ENCODE assay signal across 10 cellular contexts in the genomic region with DNA sequence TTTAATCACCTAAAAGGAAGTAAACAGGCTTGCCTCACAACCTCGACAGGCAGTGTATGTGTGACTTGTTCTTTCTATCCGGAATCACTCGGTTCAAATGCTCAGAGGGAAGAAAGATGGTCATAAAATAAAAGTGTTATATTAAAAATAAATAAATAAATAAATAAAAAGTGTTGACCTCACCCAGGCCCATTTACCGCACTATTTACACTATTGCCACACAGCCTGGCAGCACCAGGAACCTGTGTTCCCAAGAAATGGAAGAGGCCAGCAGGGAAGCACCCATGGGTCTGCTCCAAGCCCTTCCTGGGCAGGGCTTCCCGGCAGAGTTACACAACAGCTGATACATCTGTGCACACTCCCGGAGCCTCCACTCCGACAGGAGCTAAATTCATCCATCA.
DNase-seq lines count a peak whose midpoint lies in the region; ATAC-seq and TF ChIP-seq lines count a peak whose summit lies in the region.
"Had no signal": no experiment of that assay in that cellular context is flagged by ENCODE, and none has a peak within 500 bp of the region (broad histone marks: within the 10 kb centered on the region; RNA-seq: fewer than 3 reads in every experiment).

No MANE protein-coding gene starts in this region.

- no peaks in the 10 kb centered on the region for H3K27me3 Mint-ChIP-seq in nephron (ENCODE audit: low read depth)

- peak overlapping the region in 3 of 4 donors; percentile 1 to 44 (median 7) for H3K4me3 ChIP-seq in esophagus squamous epithelium

- H3K27ac Mint-ChIP-seq in nephron, result peak overlapping the region; percentile 60 to 84 (median 76)

- intact Hi-C loops in esophagus squamous epithelium (cut with DNase I), result no loop called here

- no peak for TF ChIP-seq CTCF in esophagus squamous epithelium (IDR thresholded peaks at IDR 0.05)
- TF ChIP-seq CTCF in nephron (IDR thresholded peaks at IDR 0.05; ENCODE audit: unreplicated experiment in 3 of 3), result no peak

- H3K27me3 ChIP-seq in esophagus squamous epithelium, result no peaks in the 10 kb centered on the region

- ATAC-seq in HG03039 (IDR thresholded peaks at IDR 0.05; ENCODE audit: unreplicated experiment), result no peak

- 17 to 28% methylated on average over 7 of the region's 7 CpGs for WGBS in esophagus squamous epithelium, 2 donors

- DNase-seq in AG08396 (ENCODE audit: low spot score) (peak; percentile 28), NCI-H748 treated with DMSO at 0.1 percent for 48 hours (lab: John Stamatoyannopoulos, UW) (peak; percentile 30), esophagus squamous epithelium (lab: John Stamatoyannopoulos, UW) (no peak), NOMO-1 treated with DMSO at 0.1 percent for 48 hours (lab: John Stamatoyannopoulos, UW; ENCODE audit: unreplicated experiment) (no peak), iPS-NIHi7 (ENCODE audit: extremely low spot score) (no peak), 8988T (no peak)

- H3K4me1 ChIP-seq in esophagus squamous epithelium, result peaks cover 4 to 50% (median 19%) of the 10 kb centered on the region in 3 donors

- H3K27ac ChIP-seq in esophagus squamous epithelium, result peak overlapping the region; percentile 66 to 81 (median 76)
- H3K27ac ChIP-seq: neutrophil, SK-N-MC had no signal

- no peak for TF ChIP-seq POLR2A in esophagus squamous epithelium (IDR thresholded peaks at IDR 0.05)

- H3K4me1 Mint-ChIP-seq in nephron, result peaks cover 46% of the 10 kb centered on the region

- peak overlapping the region in 1 of 3 experiments; percentile 19 for H3K4me3 Mint-ChIP-seq in nephron

- H3K36me3 ChIP-seq in esophagus squamous epithelium, result no peaks in the 10 kb centered on the region
- H3K36me3 ChIP-seq: neutrophil had no signal

- peaks cover 1% of the 10 kb centered on the region for H3K36me3 Mint-ChIP-seq in nephron (ENCODE audit: low read depth)

- H3K9me3 ChIP-seq in esophagus squamous epithelium, result no peaks in the 10 kb centered on the region
- H3K9me3 ChIP-seq: neutrophil had no signal

- H3K9me3 Mint-ChIP-seq in nephron, result no peaks in the 10 kb centered on the region

Comparison
In these comparisons a context has a peak if more than half of its experiments do, and no peak if none do; other contexts are left out.
1. DNase-seq: peak in AG08396 (single experiment) and NCI-H748 treated with DMSO at 0.1 percent for 48 hours (single experiment); none in esophagus squamous epithelium (single experiment), NOMO-1 treated with DMSO at 0.1 percent for 48 hours (single experiment), iPS-NIHi7 (single experiment) and 8988T (single experiment).